Comparison of ENCODE assay signal across 8 cellular contexts in the genomic region with DNA sequence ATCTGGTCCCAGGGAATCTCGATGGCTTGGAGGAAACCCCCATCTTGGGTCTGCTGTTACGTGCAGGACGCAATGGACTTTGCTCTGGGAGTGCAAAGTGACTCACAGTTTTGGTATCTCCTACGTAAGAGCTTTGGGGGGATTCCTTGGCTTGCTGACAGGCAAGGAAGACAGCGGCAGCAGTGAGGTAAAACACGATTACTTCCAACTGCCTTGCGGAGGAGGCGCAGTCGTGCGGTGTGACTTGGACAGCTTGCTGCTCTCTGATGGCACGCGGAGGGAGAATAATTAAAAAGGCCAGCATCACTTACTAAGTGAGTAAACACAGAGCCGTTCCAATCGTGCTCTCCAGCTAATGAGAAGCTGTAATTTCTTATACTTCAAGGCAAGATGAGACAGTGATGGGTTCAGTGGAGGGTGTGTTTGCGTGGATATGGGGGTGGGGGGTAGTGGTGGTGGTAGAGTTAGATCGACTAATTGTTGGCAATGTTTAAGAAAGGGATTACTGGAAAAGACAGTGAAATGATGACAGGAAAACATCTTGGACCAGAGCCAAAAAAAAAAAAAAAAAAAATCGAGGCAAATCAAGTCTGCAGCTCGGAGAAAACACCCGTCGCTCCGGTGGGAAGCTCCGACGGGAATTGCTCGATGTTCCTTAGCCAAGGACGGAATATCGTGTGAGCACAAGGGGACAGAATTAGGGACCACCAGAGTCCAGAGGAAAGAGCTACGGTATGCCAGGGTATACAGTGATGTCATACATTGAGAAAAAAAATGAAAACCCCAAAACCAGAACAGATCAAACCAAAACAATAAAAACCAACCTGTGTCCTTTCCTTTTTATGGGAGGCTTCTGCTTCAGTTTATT.
DNase-seq lines count a peak whose midpoint lies in the region; ATAC-seq and TF ChIP-seq lines count a peak whose summit lies in the region.

No MANE protein-coding gene starts in this region.

- ATAC-seq in heart right ventricle (peak in 7 of 8 donors; percentile 50 to 84 (median 73)), HG03571 (IDR thresholded peaks at IDR 0.05; ENCODE audit: unreplicated experiment) (no peak), GM21367 (IDR thresholded peaks at IDR 0.05; ENCODE audit: unreplicated experiment) (no peak), HG02852 (IDR thresholded peaks at IDR 0.05; ENCODE audit: unreplicated experiment) (no peak)

- H3K36me3 ChIP-seq in heart right ventricle = no peaks in the 10 kb centered on the region

- no peaks in the 10 kb centered on the region for H3K9me3 ChIP-seq in heart right ventricle

- WGBS in heart right ventricle, 2 donors = 26 to 38% methylated on average over 27 of the region's 27 CpGs

- peak overlapping the region in 8 of 10 donors; percentile 17 to 43 (median 31) for H3K4me3 ChIP-seq in heart right ventricle
- H3K4me3 ChIP-seq in skeletal muscle cell (ENCODE audit: low read depth, low read length) = peak overlapping the region; percentile 36

- TF ChIP-seq CTCF in heart right ventricle (IDR thresholded peaks at IDR 0.05) = no peak

- intact Hi-C loops in heart right ventricle (cut with DNase I) = no loop called here

- peak overlapping the region in 3 of 10 donors; percentile 25 to 64 (median 31) for H3K27ac ChIP-seq in heart right ventricle

- peak; percentile 57 for DNase-seq in GM04504 (ENCODE audit: low read depth)
- peak; percentile 88 for DNase-seq in SK-N-DZ (ENCODE audit: low spot score)
- DNase-seq in heart right ventricle = peak; percentile 21 to 41
- DNase-seq in skeletal muscle cell (ENCODE audit: low read depth) = peak; percentile 94
- no peak for DNase-seq in activated CD4-positive, alpha-beta T cell treated with anti-CD3 and anti-CD28 coated beads, Interleukin-2, amount 50 U/mL, for 4 hours

- H3K27me3 ChIP-seq in heart right ventricle = peaks cover 0 to 9% (median 0%) of the 10 kb centered on the region in 7 donors

- peaks cover 0 to 22% (median 3%) of the 10 kb centered on the region in 9 donors for H3K4me1 ChIP-seq in heart right ventricle

Comparison
In these comparisons a context has a peak if more than half of its experiments do, and no peak if none do; other contexts are left out.
1. DNase-seq: peak in GM04504 (single experiment), SK-N-DZ (single experiment), heart right ventricle (2 of 2) and skeletal muscle cell (single experiment); none in activated CD4-positive, alpha-beta T cell treated with anti-CD3 and anti-CD28 coated beads, Interleukin-2, amount 50 U/mL, for 4 hours (0 of 2).
2. ATAC-seq: peak in heart right ventricle (7 of 8); none in HG03571 (single experiment), GM21367 (single experiment) and HG02852 (single experiment).